Comparison of ENCODE assay signal across 30 cellular contexts in the genomic region with DNA sequence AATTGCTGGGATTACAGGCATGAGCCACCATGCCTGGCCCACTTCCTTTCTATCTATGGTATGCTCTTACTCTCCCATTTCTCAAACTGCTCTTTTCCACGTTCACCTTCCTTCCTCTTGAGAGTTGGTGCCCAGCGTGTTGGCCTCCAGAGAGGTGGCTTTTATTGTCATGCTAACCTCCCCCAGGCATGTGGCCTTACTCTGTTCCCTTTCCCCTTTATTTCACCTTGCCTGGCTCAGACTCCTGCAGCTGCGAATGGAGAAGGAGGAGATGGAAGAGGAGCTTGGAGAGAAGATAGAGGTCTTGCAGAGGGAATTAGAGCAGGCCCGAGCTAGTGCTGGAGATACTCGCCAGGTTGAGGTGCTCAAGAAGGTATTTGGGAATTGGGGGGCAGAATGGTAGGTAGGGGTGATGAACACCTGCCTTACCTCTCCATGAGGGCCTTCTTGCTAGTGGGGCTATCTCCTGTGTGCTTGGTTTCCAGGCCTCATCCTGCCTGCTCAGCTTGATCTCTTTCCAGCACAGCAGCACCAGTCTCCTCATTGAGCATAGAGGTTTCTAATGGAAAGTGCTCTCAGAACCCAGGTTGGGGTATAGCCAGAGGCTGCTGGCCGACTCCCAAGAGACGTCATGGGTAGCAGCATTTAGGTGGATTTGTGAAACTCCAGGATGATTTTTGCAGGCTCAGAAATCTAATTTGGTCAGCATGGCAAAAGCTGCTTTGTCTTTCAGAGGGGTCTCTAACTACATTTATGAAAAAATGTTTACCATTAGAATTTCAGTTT.
"Had no signal": no experiment of that assay in that cellular context is flagged by ENCODE, and none has a peak within 500 bp of the region (broad histone marks: within the 10 kb centered on the region; RNA-seq: fewer than 3 reads in every experiment).

No MANE protein-coding gene starts in this region.

- H3K36me3 ChIP-seq: brain microvascular endothelial cell, neutrophil had no signal

- H3K27ac Mint-ChIP-seq: activated T-helper 1 cell treated with anti-CD3 and anti-CD28 coated beads, Interleukin-12 subunit alpha, Interleukin-12 subunit beta, Interleukin-2, Interleukin-4 antibody, amounts not matched to agents 30 ng/mL and 10 ng/mL and 1 ng/mL, durations not matched to agents 14 hours and 24 hours and 36 hours; effector memory CD8-positive, alpha-beta T cell; immature natural killer cell; mesothelial cell of epicardium; naive B cell; nephron progenitor cell; progenitor cell of endocrine pancreas had no signal

- H3K27ac ChIP-seq: brain microvascular endothelial cell, neutrophil, right lobe of liver, skin epidermis, upper lobe of right lung, VCaP had no signal

- H3K27me3 Mint-ChIP-seq: progenitor cell of endocrine pancreas had no signal

- H3K9me3 ChIP-seq: neutrophil, right lobe of liver, upper lobe of right lung had no signal

- H3K4me1 ChIP-seq: upper lobe of right lung had no signal

- H3K4me3 Mint-ChIP-seq: activated T-helper 1 cell treated with anti-CD3 and anti-CD28 coated beads, Interleukin-12 subunit alpha, Interleukin-12 subunit beta, Interleukin-2, Interleukin-4 antibody, amounts not matched to agents 30 ng/mL and 10 ng/mL and 1 ng/mL, durations not matched to agents 14 hours and 24 hours and 36 hours; effector memory CD8-positive, alpha-beta T cell; immature natural killer cell; mesothelial cell of epicardium; naive B cell; nephron progenitor cell had no signal

- H3K4me1 Mint-ChIP-seq: immature natural killer cell, mesothelial cell of epicardium, naive B cell had no signal

- DNase-seq: activated CD4-positive, alpha-beta T cell treated with anti-CD3 and anti-CD28 coated beads for 48 hours; activated CD4-positive, alpha-beta T cell treated with anti-CD3 and anti-CD28 coated beads, Interleukin-2, amount 50 U/mL, for 48 hours; activated CD8-positive, alpha-beta memory T cell treated with anti-CD3 and anti-CD28 coated beads for 24 hours; activated gamma-delta T cell treated with Interleukin-2 at 50 U/mL for 16 hours; activated naive CD4-positive, alpha-beta T cell treated with anti-CD3 and anti-CD28 coated beads, Interleukin-2, amount 50 U/mL, for 16 hours; amniotic stem cell; brain microvascular endothelial cell; cortex of kidney; effector memory CD8-positive, alpha-beta T cell; foreskin fibroblast; head of caudate nucleus; hippocampal formation; immature natural killer cell; kidney; left colon; naive B cell; nephron progenitor cell; right lobe of liver; stimulated activated CD4-positive, alpha-beta T cell treated with anti-CD3 and anti-CD28 coated beads, Interleukin-12 subunit alpha, Interleukin-12 subunit beta, amount 100 ng/mL, for 4 hours; stimulated activated CD4-positive, alpha-beta T cell treated with anti-CD3 and anti-CD28 coated beads, Interleukin-4, amount 100 ng/mL, for 1 hour; stimulated activated naive CD8-positive, alpha-beta T cell treated with anti-CD3 and anti-CD28 coated beads, Interleukin-15, Interleukin-2, amounts not matched to agents 100 U/mL and 50 U/mL, for 24 hours; upper lobe of right lung had no signal

- H3K27me3 ChIP-seq: brain microvascular endothelial cell, right lobe of liver, upper lobe of right lung had no signal

- ATAC-seq: activated CD4-positive, CD25-positive, alpha-beta regulatory T cell treated with anti-CD3 and anti-CD28 coated beads, Interleukin-2, amount 50 U/mL, for 24 hours; effector memory CD8-positive, alpha-beta T cell; esophagus mucosa; left colon; stimulated activated naive CD8-positive, alpha-beta T cell treated with anti-CD3 and anti-CD28 coated beads, Interleukin-15, Interleukin-2, amounts not matched to agents 100 U/mL and 50 U/mL, for 24 hours; upper lobe of right lung had no signal

- H3K9me3 Mint-ChIP-seq: activated T-helper 1 cell treated with anti-CD3 and anti-CD28 coated beads, Interleukin-12 subunit alpha, Interleukin-12 subunit beta, Interleukin-2, Interleukin-4 antibody, amounts not matched to agents 30 ng/mL and 10 ng/mL and 1 ng/mL, durations not matched to agents 14 hours and 24 hours and 36 hours; effector memory CD8-positive, alpha-beta T cell; immature natural killer cell; mesothelial cell of epicardium; naive B cell; nephron progenitor cell had no signal

- H3K4me3 ChIP-seq: right lobe of liver, skin epidermis, upper lobe of right lung had no signal

- H3K36me3 Mint-ChIP-seq: immature natural killer cell, naive B cell had no signal
